In the genomic region with DNA sequence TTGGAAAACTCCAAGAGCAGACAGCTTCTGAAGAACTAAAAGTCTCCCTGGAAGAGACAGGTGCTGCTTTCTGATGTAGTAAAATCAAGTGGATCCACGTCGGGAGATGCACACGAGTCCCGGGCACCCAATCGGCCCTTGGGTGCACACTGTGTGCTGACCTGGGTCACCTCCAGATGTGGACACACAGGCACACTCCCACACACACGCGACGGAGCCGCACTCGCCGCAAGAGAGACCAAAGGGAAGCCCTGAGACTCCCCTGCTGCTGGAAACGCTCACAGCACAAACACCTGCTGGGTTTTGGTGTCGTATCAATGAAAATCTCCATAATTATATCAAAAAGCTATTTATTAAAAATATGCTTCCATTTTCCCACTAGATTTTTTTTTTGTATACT, we compare ENCODE assay signal across 15 cellular contexts.
DNase-seq lines count a peak whose midpoint lies in the region; ATAC-seq and TF ChIP-seq lines count a peak whose summit lies in the region.
"Had no signal": no experiment of that assay in that cellular context is flagged by ENCODE, and none has a peak within 500 bp of the region (broad histone marks: within the 10 kb centered on the region; RNA-seq: fewer than 3 reads in every experiment).

No MANE protein-coding gene starts in this region.

- no peaks in the 10 kb centered on the region for H3K9me3 Mint-ChIP-seq in activated naive CD8-positive, alpha-beta T cell (ENCODE audit: low read depth)
- H3K9me3 Mint-ChIP-seq in activated naive CD8-positive, alpha-beta T cell treated with anti-CD3 and anti-CD28 coated beads, Interleukin-2, amount 50 U/mL, for 24 hours: no peaks in the 10 kb centered on the region
- H3K9me3 Mint-ChIP-seq in neural crest cell: no peaks in the 10 kb centered on the region

- peaks cover 71% of the 10 kb centered on the region for H3K4me1 Mint-ChIP-seq in activated naive CD8-positive, alpha-beta T cell (ENCODE audit: low read depth)
- peaks cover 64% of the 10 kb centered on the region for H3K4me1 Mint-ChIP-seq in activated naive CD8-positive, alpha-beta T cell treated with anti-CD3 and anti-CD28 coated beads, Interleukin-2, amount 50 U/mL, for 24 hours
- H3K4me1 Mint-ChIP-seq in T-helper 17 cell (peaks cover 42% of the 10 kb centered on the region), neural crest cell (peaks cover 38% of the 10 kb centered on the region)

- no peaks in the 10 kb centered on the region for H3K27me3 Mint-ChIP-seq in activated naive CD8-positive, alpha-beta T cell
- H3K27me3 Mint-ChIP-seq in activated naive CD8-positive, alpha-beta T cell treated with anti-CD3 and anti-CD28 coated beads, Interleukin-2, amount 50 U/mL, for 24 hours: no peaks in the 10 kb centered on the region
- H3K27me3 Mint-ChIP-seq in T-helper 17 cell (no peaks in the 10 kb centered on the region), neural crest cell (ENCODE audit: low read depth) (no peaks in the 10 kb centered on the region)

- DNase-seq in activated naive CD8-positive, alpha-beta T cell treated with anti-CD3 and anti-CD28 coated beads, Interleukin-2, amount 50 U/mL, for 24 hours: no peak
- no peak for DNase-seq in T-helper 17 cell
- no peak for DNase-seq in neural crest cell (ENCODE audit: low read depth, low spot score)
- DNase-seq in SIG-M5 treated with dmso at 0.1 percent for 504 hours (lab: John Stamatoyannopoulos, UW; ENCODE audit: unreplicated experiment): no peak
- no peak for DNase-seq in activated CD4-positive, CD25-positive, alpha-beta regulatory T cell treated with anti-CD3 and anti-CD28 coated beads, Interleukin-2, amount 50 U/mL, for 72 hours
- DNase-seq: DMS 273 treated with DMSO at 0.1 percent for 48 hours, IMR-90, NCI-H1417, NCI-H1930, NCI-H2171 had no signal

- TF ChIP-seq CTCF in neural crest cell (conservative IDR thresholded peaks at IDR 0.05): no peak

- no peaks in the 10 kb centered on the region for H3K36me3 Mint-ChIP-seq in activated naive CD8-positive, alpha-beta T cell
- H3K36me3 Mint-ChIP-seq in activated naive CD8-positive, alpha-beta T cell treated with anti-CD3 and anti-CD28 coated beads, Interleukin-2, amount 50 U/mL, for 24 hours (ENCODE audit: low read depth): peaks cover 15% of the 10 kb centered on the region
- H3K36me3 Mint-ChIP-seq in T-helper 17 cell (ENCODE audit: low read depth) (no peaks in the 10 kb centered on the region), neural crest cell (ENCODE audit: low read depth) (no peaks in the 10 kb centered on the region)

- no peak overlapping the region for H3K9ac ChIP-seq in stomach smooth muscle (ENCODE audit: low read length in 2 of 2)

- no peaks in the 10 kb centered on the region for H3K27me3 ChIP-seq in stomach smooth muscle (ENCODE audit: control insufficient read depth in 1 of 2, insufficient read depth in 2 of 2, low read length in 2 of 2)
- H3K27me3 ChIP-seq: SJSA1 had no signal

- no peak for ATAC-seq in activated naive CD8-positive, alpha-beta T cell treated with anti-CD3 and anti-CD28 coated beads, Interleukin-2, amount 50 U/mL, for 24 hours
- no peak for ATAC-seq in T-helper 17 cell
- no peak for ATAC-seq in HG03135 (IDR thresholded peaks at IDR 0.05; ENCODE audit: unreplicated experiment)

- no peak overlapping the region for H3K4me3 ChIP-seq in stomach smooth muscle (ENCODE audit: low read length in 2 of 2)
- H3K4me3 ChIP-seq: HAP-1, SJSA1 had no signal

- H3K4me1 ChIP-seq in stomach smooth muscle (ENCODE audit: control insufficient read depth, insufficient read depth, low read length): peaks cover 41% of the 10 kb centered on the region

- peak overlapping the region; percentile 87 for H3K27ac ChIP-seq in stomach smooth muscle (ENCODE audit: low read length)
- H3K27ac ChIP-seq: SJSA1 had no signal

- H3K36me3 ChIP-seq in stomach smooth muscle (ENCODE audit: control insufficient read depth in 2 of 2, insufficient read depth in 2 of 2, low read length in 2 of 2): no peaks in the 10 kb centered on the region

- no peak overlapping the region for H3K4me3 Mint-ChIP-seq in activated naive CD8-positive, alpha-beta T cell
- H3K4me3 Mint-ChIP-seq in activated naive CD8-positive, alpha-beta T cell treated with anti-CD3 and anti-CD28 coated beads, Interleukin-2, amount 50 U/mL, for 24 hours: no peak overlapping the region
- H3K4me3 Mint-ChIP-seq in T-helper 17 cell (no peak overlapping the region), neural crest cell (no peak overlapping the region)

- H3K27ac Mint-ChIP-seq in activated naive CD8-positive, alpha-beta T cell: peak overlapping the region; percentile 22
- no peak overlapping the region for H3K27ac Mint-ChIP-seq in activated naive CD8-positive, alpha-beta T cell treated with anti-CD3 and anti-CD28 coated beads, Interleukin-2, amount 50 U/mL, for 24 hours
- H3K27ac Mint-ChIP-seq in T-helper 17 cell (peak overlapping the region; percentile 39), neural crest cell (ENCODE audit: unreplicated experiment) (peak overlapping the region; percentile 19)

- H3K9me3 ChIP-seq in T-helper 17 cell (ENCODE audit: control insufficient read depth, low read length, poor library complexity, severe bottlenecking) (no peaks in the 10 kb centered on the region), stomach smooth muscle (ENCODE audit: control insufficient read depth in 2 of 2, low read length in 2 of 2) (no peaks in the 10 kb centered on the region)
- H3K9me3 ChIP-seq: HAP-1, SJSA1 had no signal
